Comparison of ENCODE assay signal across 1 cellular context in genomic region chr9:1554123-1555045, GRCh38.
TF ChIP-seq lines count a peak whose summit lies in the region.

No MANE protein-coding gene starts in this region.

TF ChIP-seq in GM12878, 131 proteins besides CTCF, POLR2A, EP300 and RAD21 (continued from another document):
- TF ChIP-seq RELB (IDR thresholded peaks at IDR 0.05; ENCODE audit: low read depth) (0 out of 2 replicates have a peak, but pooled peaks have one; percentile 50), MAX (IDR thresholded peaks at IDR 0.05; ENCODE audit: low read depth, low read length) (no peak), MLLT1 (IDR thresholded peaks at IDR 0.05) (0 out of 2 replicates have a peak, but pooled peaks have one; percentile 28), ZNF24 (IDR thresholded peaks at IDR 0.05) (peak; percentile 31; the same call in 1 of the 2 replicates), IKZF1 (conservative IDR thresholded peaks at IDR 0.05) (peak; percentile 56), NR2F1 (conservative IDR thresholded peaks at IDR 0.05) (peak; percentile 83), SUZ12 (IDR thresholded peaks at IDR 0.05; ENCODE audit: unreplicated experiment) (no peak), NBN (IDR thresholded peaks at IDR 0.05) (peak; percentile 61; the same call in 1 of the 2 replicates), ATF7 (IDR thresholded peaks at IDR 0.05; ENCODE audit: low read depth) (peak; percentile 46), ESRRA (IDR thresholded peaks at IDR 0.05; ENCODE audit: low read length) (no peak), E4F1 (IDR thresholded peaks at IDR 0.05; ENCODE audit: borderline replicate concordance, partially characterized antibody) (no peak), IKZF2 (IDR thresholded peaks at IDR 0.05) (peak; percentile 45 to 64; a peak in 3 of 4 replicates)
TF ChIP-seq in GM12878: peak in this region for 11.
